8 cellular contexts compared by ENCODE assay signal in the genomic region with DNA sequence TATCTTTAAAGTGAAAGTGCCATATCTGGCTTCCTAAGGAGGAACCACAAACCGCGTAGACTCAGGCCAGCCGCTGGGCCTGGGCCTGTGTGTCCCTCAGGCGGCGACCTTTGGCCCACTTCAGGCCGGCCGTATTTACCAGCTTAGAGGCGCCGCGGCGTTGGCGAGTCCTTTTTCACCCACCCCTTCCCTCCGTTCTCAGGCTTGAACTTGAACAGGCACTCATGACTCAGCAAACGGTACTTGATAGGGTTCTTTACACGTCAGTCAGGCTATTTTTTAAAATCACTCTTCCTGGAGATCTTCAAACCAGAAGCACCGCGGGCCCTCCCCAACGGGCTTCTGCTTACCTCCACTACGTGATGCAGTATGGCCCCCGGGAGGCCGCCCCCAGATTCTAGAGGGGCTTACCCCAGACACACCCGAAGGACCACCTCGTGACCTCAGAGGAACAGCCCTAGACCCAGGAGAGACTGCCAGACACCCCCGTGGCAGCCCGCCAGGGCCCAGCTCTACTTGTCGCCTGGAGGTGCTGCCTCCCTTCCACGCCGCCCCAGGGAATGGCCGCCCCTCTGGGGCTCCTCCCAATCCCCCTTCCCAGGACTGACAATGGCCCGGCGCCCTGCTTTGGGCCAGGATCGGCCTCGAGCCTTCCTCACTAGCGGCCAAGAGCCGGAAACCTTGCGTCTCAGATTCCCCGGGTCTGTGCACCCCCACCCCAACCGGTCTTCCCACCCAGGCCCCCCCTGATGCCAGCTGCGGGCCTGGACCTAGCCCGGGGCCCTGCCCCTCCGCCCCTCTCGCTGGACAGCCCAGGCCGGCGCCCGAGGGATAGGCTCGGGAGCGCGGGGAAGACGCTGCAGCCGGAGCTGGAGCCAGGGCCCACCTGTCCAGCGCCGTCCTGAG. TPM values are rescaled to one million over a fixed set of nuclear protein-coding genes. Genes with fewer than 3 reads are reported as not detected.
DNase-seq lines count a peak whose midpoint lies in the region; ATAC-seq and TF ChIP-seq lines count a peak whose summit lies in the region.

No MANE protein-coding gene starts in this region.

- no peaks in the 10 kb centered on the region for H3K9me3 Mint-ChIP-seq in activated CD4-positive, alpha-beta T cell treated with anti-CD3 and anti-CD28 coated beads for 36 hours (ENCODE audit: low read depth)

- peak overlapping the region; percentile 88 for H3K27ac Mint-ChIP-seq in activated CD4-positive, alpha-beta T cell treated with anti-CD3 and anti-CD28 coated beads for 36 hours

- intact Hi-C loops in activated CD4-positive, alpha-beta T cell treated with anti-CD3 and anti-CD28 coated beads for 36 hours (cut with DNase I, micrococcal nuclease), result loop anchor here (1.0 kb wide), 3 partner anchors 34 to 96 kb away; partner anchors contain the start of genes IMPA2 (in 2 of the 2), MPPE1 (in 2 of the 2) and CHMP1B (in 1 of the 2)

- CTCF ChIA-PET in activated CD4-positive, alpha-beta T cell treated with anti-CD3 and anti-CD28 coated beads for 36 hours (lab: Charles Lee), result interaction anchor here (1.1 to 3.8 kb wide), 2 partner anchors 10 to 49 kb away, joined by 3 to 38 read pairs; no protein-coding TSS in a partner anchor

- peaks cover 10% of the 10 kb centered on the region for H3K4me1 Mint-ChIP-seq in activated CD4-positive, alpha-beta T cell treated with anti-CD3 and anti-CD28 coated beads for 36 hours

- H3K36me3 Mint-ChIP-seq in activated CD4-positive, alpha-beta T cell treated with anti-CD3 and anti-CD28 coated beads for 36 hours (ENCODE audit: low read depth), result no peaks in the 10 kb centered on the region

- H3K4me3 ChIP-seq in LNCaP clone FGC (ENCODE audit: low read depth, low read length), result 0 out of 2 replicates have a peak overlapping the region, but pooled peaks have one; percentile 19
- peak overlapping the region; percentile 41 for H3K4me3 ChIP-seq in choroid plexus epithelial cell (ENCODE audit: low read depth, low read length)

- peak overlapping the region; percentile 74 for H3K4me3 Mint-ChIP-seq in activated CD4-positive, alpha-beta T cell treated with anti-CD3 and anti-CD28 coated beads for 36 hours

- DNase-seq in DMS79 treated with DMSO at 0.1 percent for 48 hours (lab: John Stamatoyannopoulos, UW) (peak; percentile 39), LNCaP clone FGC (ENCODE audit: low read depth) (peak; percentile 80), choroid plexus epithelial cell (ENCODE audit: low read depth) (peak; percentile 98), kidney tubule cell (ENCODE audit: low spot score) (peak; percentile 99), NCI-H1417 treated with DMSO at 0.1 percent for 48 hours (lab: John Stamatoyannopoulos, UW) (no peak)
- DNase-seq in activated CD4-positive, alpha-beta T cell treated with anti-CD3 and anti-CD28 coated beads for 36 hours, result peak; percentile 81
- peak; percentile 41 to 56 for DNase-seq in stimulated activated CD4-positive, alpha-beta T cell treated with anti-CD3 and anti-CD28 coated beads, Interleukin-15, amount 100 ng/mL, for 48 hours (ENCODE audit: low read depth in 2 of 2)

- H3K27me3 Mint-ChIP-seq in activated CD4-positive, alpha-beta T cell treated with anti-CD3 and anti-CD28 coated beads for 36 hours, result no peaks in the 10 kb centered on the region

- POLR2A ChIA-PET in activated CD4-positive, alpha-beta T cell treated with anti-CD3 and anti-CD28 coated beads for 36 hours (lab: Charles Lee), result interaction anchor here (1.4 kb wide), 1 partner anchor 33 kb away, joined by 3 read pairs; no protein-coding TSS in a partner anchor

- TF ChIP-seq CTCF in LNCaP clone FGC (IDR thresholded peaks at IDR 0.05; ENCODE audit: control insufficient read depth, extremely low read depth, insufficient read depth) (no peak), choroid plexus epithelial cell (conservative IDR thresholded peaks at IDR 0.05; ENCODE audit: low read depth, low read length) (no peak)

- ATAC-seq in GM21825 (IDR thresholded peaks at IDR 0.05; ENCODE audit: unreplicated experiment), result peak; percentile 80
- ATAC-seq in activated CD4-positive, alpha-beta T cell treated with anti-CD3 and anti-CD28 coated beads for 36 hours, result peak; percentile 96

RNA-seq across cellular contexts. Expression of gene IMPA2, which starts 33.8 kb away (rescaled TPM):
- total RNA-seq in activated CD4-positive, alpha-beta T cell treated with anti-CD3 and anti-CD28 coated beads for 36 hours, result 10 to 100 TPM; 20.8 to 23.5 TPM

RNA-seq across cellular contexts. Expression of gene MPPE1, which starts 39.4 kb away (rescaled TPM):
- total RNA-seq in activated CD4-positive, alpha-beta T cell treated with anti-CD3 and anti-CD28 coated beads for 36 hours, result 10 to 100 TPM; 22.4 to 29.6 TPM
